1 cellular context compared by ENCODE assay signal in genomic region chr20:31608256-31608980, GRCh38.
A peak's percentile ranks its signal among the peaks of the same experiment; 100 is the strongest.
TF ChIP-seq lines count a peak whose summit lies in the region.

No MANE protein-coding gene starts in this region.

TF ChIP-seq in K562, 482 proteins besides CTCF, POLR2A, EP300 and RAD21 (continued from another document and continues in another):
- TF ChIP-seq CLOCK (CRISPR knock-in tag; IDR thresholded peaks at IDR 0.05; ENCODE audit: borderline replicate concordance) (no peak), ZNF212 (CRISPR knock-in tag; IDR thresholded peaks at IDR 0.05) (no peak), KLF16 (IDR thresholded peaks at IDR 0.05) (peak; percentile 72), SUPT5H (IDR thresholded peaks at IDR 0.05) (no peak), BACH1 (tag; IDR thresholded peaks at IDR 0.05) (no peak), FOXK2 (conservative IDR thresholded peaks at IDR 0.05 in 1 of 2, IDR thresholded peaks at IDR 0.05 in 1 of 2; ENCODE audit: low read depth in 2 of 2) (no peak), ZNF174 (CRISPR knock-in tag; IDR thresholded peaks at IDR 0.05) (no peak), ZNF140 (CRISPR knock-in tag; IDR thresholded peaks at IDR 0.05) (no peak), DMBX1 (CRISPR knock-in tag; IDR thresholded peaks at IDR 0.05; ENCODE audit: borderline replicate concordance) (0 out of 2 replicates have a peak, but pooled peaks have one; percentile 25), PCBP1 (IDR thresholded peaks at IDR 0.05; ENCODE audit: low read depth, low read length, poor library complexity, severe bottlenecking) (peak; percentile 74), ZNF274 (IDR thresholded peaks at IDR 0.05; ENCODE audit: borderline replicate concordance, low read depth, low read length) (no peak), KAT7 (CRISPR knock-in tag; IDR thresholded peaks at IDR 0.05; ENCODE audit: borderline replicate concordance) (no peak), KLF6 (CRISPR knock-in tag; IDR thresholded peaks at IDR 0.05; ENCODE audit: borderline replicate concordance) (0 out of 2 replicates have a peak, but pooled peaks have one; percentile 23), CUX1 (CRISPR knock-in tag; IDR thresholded peaks at IDR 0.05) (no peak), HMBOX1 (IDR thresholded peaks at IDR 0.05) (no peak), ASH1L (IDR thresholded peaks at IDR 0.05; ENCODE audit: borderline replicate concordance, low read depth, partially characterized antibody) (no peak), NFE2 (IDR thresholded peaks at IDR 0.05; ENCODE audit: low read depth) (no peak), ZNF766 (CRISPR knock-in tag; conservative IDR thresholded peaks at IDR 0.05) (no peak), GTF2F1 (IDR thresholded peaks at IDR 0.05; ENCODE audit: low read depth, low read length) (no peak), FOXO4 (CRISPR knock-in tag; IDR thresholded peaks at IDR 0.05) (no peak), CBFA2T2 (conservative IDR thresholded peaks at IDR 0.05) (peak; percentile 56), TCF15 (CRISPR knock-in tag; IDR thresholded peaks at IDR 0.05) (no peak), FOXP1 (CRISPR knock-in tag; IDR thresholded peaks at IDR 0.05) (no peak), ELF4 (CRISPR knock-in tag; IDR thresholded peaks at IDR 0.05) (no peak), RUNX1 (IDR thresholded peaks at IDR 0.05; ENCODE audit: low read depth) (no peak), MCM3 (IDR thresholded peaks at IDR 0.05) (no peak), NR4A1 (CRISPR knock-in tag; IDR thresholded peaks at IDR 0.05) (no peak), NR4A1 (tag; IDR thresholded peaks at IDR 0.05) (no peak), MTA3 (IDR thresholded peaks at IDR 0.05; ENCODE audit: borderline replicate concordance) (peak; percentile 74; the same call in 1 of the 2 replicates), ZNF124 (CRISPR knock-in tag; IDR thresholded peaks at IDR 0.05) (no peak), MAFK (IDR thresholded peaks at IDR 0.05; ENCODE audit: low read length) (no peak), TAF1 (IDR thresholded peaks at IDR 0.05; ENCODE audit: control insufficient read depth, extremely low read depth, insufficient read depth, low read length, severe bottlenecking) (no peak)
- TF ChIP-seq, protein P1, sequence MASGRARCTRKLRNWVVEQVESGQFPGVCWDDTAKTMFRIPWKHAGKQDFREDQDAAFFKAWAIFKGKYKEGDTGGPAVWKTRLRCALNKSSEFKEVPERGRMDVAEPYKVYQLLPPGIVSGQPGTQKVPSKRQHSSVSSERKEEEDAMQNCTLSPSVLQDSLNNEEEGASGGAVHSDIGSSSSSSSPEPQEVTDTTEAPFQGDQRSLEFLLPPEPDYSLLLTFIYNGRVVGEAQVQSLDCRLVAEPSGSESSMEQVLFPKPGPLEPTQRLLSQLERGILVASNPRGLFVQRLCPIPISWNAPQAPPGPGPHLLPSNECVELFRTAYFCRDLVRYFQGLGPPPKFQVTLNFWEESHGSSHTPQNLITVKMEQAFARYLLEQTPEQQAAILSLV (tag; IDR thresholded peaks at IDR 0.05) = no peak
- TF ChIP-seq, protein P2, sequence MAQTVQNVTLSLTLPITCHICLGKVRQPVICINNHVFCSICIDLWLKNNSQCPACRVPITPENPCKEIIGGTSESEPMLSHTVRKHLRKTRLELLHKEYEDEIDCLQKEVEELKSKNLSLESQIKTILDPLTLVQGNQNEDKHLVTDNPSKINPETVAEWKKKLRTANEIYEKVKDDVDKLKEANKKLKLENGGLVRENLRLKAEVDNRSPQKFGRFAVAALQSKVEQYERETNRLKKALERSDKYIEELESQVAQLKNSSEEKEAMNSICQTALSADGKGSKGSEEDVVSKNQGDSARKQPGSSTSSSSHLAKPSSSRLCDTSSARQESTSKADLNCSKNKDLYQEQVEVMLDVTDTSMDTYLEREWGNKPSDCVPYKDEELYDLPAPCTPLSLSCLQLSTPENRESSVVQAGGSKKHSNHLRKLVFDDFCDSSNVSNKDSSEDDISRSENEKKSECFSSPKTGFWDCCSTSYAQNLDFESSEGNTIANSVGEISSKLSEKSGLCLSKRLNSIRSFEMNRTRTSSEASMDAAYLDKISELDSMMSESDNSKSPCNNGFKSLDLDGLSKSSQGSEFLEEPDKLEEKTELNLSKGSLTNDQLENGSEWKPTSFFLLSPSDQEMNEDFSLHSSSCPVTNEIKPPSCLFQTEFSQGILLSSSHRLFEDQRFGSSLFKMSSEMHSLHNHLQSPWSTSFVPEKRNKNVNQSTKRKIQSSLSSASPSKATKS (CRISPR knock-in tag; IDR thresholded peaks at IDR 0.05) = no peak
